Comparison of ENCODE assay signal across 10 cellular contexts in the genomic region with DNA sequence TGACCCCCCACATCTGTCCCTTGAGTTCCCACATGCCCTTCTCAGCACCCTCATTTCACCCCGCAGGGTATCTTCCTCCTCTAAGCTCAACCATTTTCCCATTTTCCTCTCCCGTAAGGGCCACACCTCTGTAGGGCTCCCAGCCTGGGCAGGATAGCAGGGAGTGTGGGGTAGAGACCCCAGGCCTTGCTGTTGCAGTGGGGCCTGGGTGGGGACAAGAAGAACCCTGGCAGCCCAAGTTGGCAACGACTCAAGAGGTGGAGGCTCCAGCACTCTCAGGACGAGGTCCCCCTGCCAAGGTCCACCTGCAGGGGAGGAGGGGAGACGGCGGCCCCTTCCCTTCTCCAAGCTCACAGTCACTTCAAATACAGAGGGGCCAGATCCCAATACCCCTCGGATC.
A peak's percentile ranks its signal among the peaks of the same experiment; 100 is the strongest.
DNase-seq lines count a peak whose midpoint lies in the region; TF ChIP-seq lines count a peak whose summit lies in the region.
"Had no signal": no experiment of that assay in that cellular context is flagged by ENCODE, and none has a peak within 500 bp of the region (broad histone marks: within the 10 kb centered on the region; RNA-seq: fewer than 3 reads in every experiment).

No MANE protein-coding gene starts in this region.

- H3K27me3 ChIP-seq in WERI-Rb-1 (ENCODE audit: insufficient read depth, low read depth, severe bottlenecking) = no peaks in the 10 kb centered on the region

- H3K27ac ChIP-seq in WERI-Rb-1 = no peak overlapping the region
- H3K27ac ChIP-seq: HL-60, SJCRH30 had no signal

- H3K9ac ChIP-seq in ES-I3 (ENCODE audit: low read depth, low read length) = peak overlapping the region; percentile 73; the same call in 1 of the 2 replicates

- DNase-seq in WERI-Rb-1 (no peak), foreskin fibroblast (no peak), skeletal muscle cell (ENCODE audit: low read depth) (no peak), globus pallidus (ENCODE audit: low spot score) (no peak), Kasumi-1 (lab: John Stamatoyannopoulos, UW) (no peak)
- no peak for DNase-seq in stimulated activated CD4-positive, alpha-beta T cell treated with anti-CD3 and anti-CD28 coated beads, Interleukin-15, amount 100 ng/mL, for 24 hours
- DNase-seq in NK-92 treated with Interleukin-12 subunit alpha and Interleukin-12 subunit beta, amount 100 ng/mL, for 24 hours (lab: John Stamatoyannopoulos, UW) = no peak
- DNase-seq: SJCRH30 had no signal

- H3K9me3 ChIP-seq in ES-I3 (ENCODE audit: control insufficient read depth, insufficient read depth, low read length) (no peaks in the 10 kb centered on the region), WERI-Rb-1 (ENCODE audit: severe bottlenecking) (no peaks in the 10 kb centered on the region)
- H3K9me3 ChIP-seq: SJCRH30 had no signal

- H3K4me3 ChIP-seq in WERI-Rb-1 (ENCODE audit: low read depth, low read length) (peak overlapping the region; percentile 55), foreskin fibroblast (ENCODE audit: low read depth in 1 of 2, low read length in 2 of 2) (peak overlapping the region; percentile 55 to 66), skeletal muscle cell (ENCODE audit: low read depth, low read length) (peak overlapping the region; percentile 50)
- H3K4me3 ChIP-seq: SJCRH30 had no signal

- H3K36me3 ChIP-seq in ES-I3 (ENCODE audit: insufficient read depth, low read length) (no peaks in the 10 kb centered on the region), WERI-Rb-1 (no peaks in the 10 kb centered on the region)
- H3K36me3 ChIP-seq: SJCRH30 had no signal

- TF ChIP-seq CTCF in WERI-Rb-1 (IDR thresholded peaks at IDR 0.05; ENCODE audit: low read depth, low read length) (no peak), foreskin fibroblast (IDR thresholded peaks at IDR 0.05; ENCODE audit: low read depth, low read length) (no peak)

- peaks cover 60% of the 10 kb centered on the region for H3K4me1 ChIP-seq in ES-I3 (ENCODE audit: insufficient read depth, low read length)
